1 cellular context compared by ENCODE assay signal in genomic region chr3:48432411-48433371, GRCh38.
A peak's percentile ranks its signal among the peaks of the same experiment; 100 is the strongest.
TF ChIP-seq lines count a peak whose summit lies in the region.

No MANE protein-coding gene starts in this region.

TF ChIP-seq in HepG2, 621 proteins besides CTCF, POLR2A, EP300 and RAD21 (continued from another document and continues in another):
- no peak for TF ChIP-seq TBP (CRISPR knock-in tag; IDR thresholded peaks at IDR 0.05)
- TF ChIP-seq MEIS1 (CRISPR knock-in tag; IDR thresholded peaks at IDR 0.05; ENCODE audit: borderline replicate concordance) = 0 out of 2 replicates have a peak, but pooled peaks have one; percentile 35
- no peak for TF ChIP-seq KDM3A (CRISPR knock-in tag; IDR thresholded peaks at IDR 0.05; ENCODE audit: low read depth)
- no peak for TF ChIP-seq ASH2L (IDR thresholded peaks at IDR 0.05; ENCODE audit: insufficient read length, low read depth, low read length)
- no peak for TF ChIP-seq TIGD3 (CRISPR knock-in tag; IDR thresholded peaks at IDR 0.05; ENCODE audit: borderline replicate concordance)
- no peak for TF ChIP-seq KMT2A (CRISPR knock-in tag; IDR thresholded peaks at IDR 0.05)
- no peak for TF ChIP-seq ZMAT5 (CRISPR knock-in tag; IDR thresholded peaks at IDR 0.05; ENCODE audit: borderline replicate concordance, low read depth)
- TF ChIP-seq ZNF367 (CRISPR knock-in tag; IDR thresholded peaks at IDR 0.05; ENCODE audit: borderline replicate concordance) = no peak
- TF ChIP-seq SMAD9 (CRISPR knock-in tag; IDR thresholded peaks at IDR 0.05) = no peak
- no peak for TF ChIP-seq USF2 (IDR thresholded peaks at IDR 0.05; ENCODE audit: low read depth, low read length)
- no peak for TF ChIP-seq USF2 (CRISPR knock-in tag; IDR thresholded peaks at IDR 0.05; ENCODE audit: borderline replicate concordance)
- 0 out of 2 replicates have a peak, but pooled peaks have one; percentile 25 for TF ChIP-seq ZBTB7A (CRISPR knock-in tag; IDR thresholded peaks at IDR 0.05)
- TF ChIP-seq ZC3H13 (CRISPR knock-in tag; IDR thresholded peaks at IDR 0.05) = no peak
- TF ChIP-seq MIER2 (CRISPR knock-in tag; IDR thresholded peaks at IDR 0.05) = no peak
- TF ChIP-seq HBP1 (CRISPR knock-in tag; IDR thresholded peaks at IDR 0.05; ENCODE audit: low read depth) = no peak
- no peak for TF ChIP-seq CREB3 (CRISPR knock-in tag; IDR thresholded peaks at IDR 0.05)
- TF ChIP-seq BORCS8-MEF2B (CRISPR knock-in tag; IDR thresholded peaks at IDR 0.05) = no peak
- no peak for TF ChIP-seq GTF3A (CRISPR knock-in tag; conservative IDR thresholded peaks at IDR 0.05)
- TF ChIP-seq ZNF10 (CRISPR knock-in tag; IDR thresholded peaks at IDR 0.05; ENCODE audit: borderline replicate concordance, low read depth) = no peak
- TF ChIP-seq TCF12 (IDR thresholded peaks at IDR 0.05) = no peak
- TF ChIP-seq TCF12 (CRISPR knock-in tag; IDR thresholded peaks at IDR 0.05) = no peak
- TF ChIP-seq ARID4A (CRISPR knock-in tag; IDR thresholded peaks at IDR 0.05; ENCODE audit: borderline replicate concordance) = no peak
- TF ChIP-seq FOXP1 (IDR thresholded peaks at IDR 0.05) = no peak
- TF ChIP-seq FOXP1 (CRISPR knock-in tag; IDR thresholded peaks at IDR 0.05) = no peak
- 0 out of 2 replicates have a peak, but pooled peaks have one; percentile 26 for TF ChIP-seq EEA1 (CRISPR knock-in tag; IDR thresholded peaks at IDR 0.05; ENCODE audit: borderline replicate concordance)
- no peak for TF ChIP-seq NFKBIZ (CRISPR knock-in tag; IDR thresholded peaks at IDR 0.05)
- no peak for TF ChIP-seq ZNF781 (CRISPR knock-in tag; IDR thresholded peaks at IDR 0.05; ENCODE audit: borderline replicate concordance, not compliant biosample characterization)
- no peak for TF ChIP-seq SRSF1 (optimal IDR thresholded peaks at IDR 0.05; ENCODE audit: low read depth, low read length)
- TF ChIP-seq NFYB (CRISPR knock-in tag; IDR thresholded peaks at IDR 0.05) = no peak
- TF ChIP-seq ZBTB40 (IDR thresholded peaks at IDR 0.05) = no peak
- no peak for TF ChIP-seq ZBTB40 (CRISPR knock-in tag; IDR thresholded peaks at IDR 0.05)
- TF ChIP-seq ZNF790 (CRISPR knock-in tag; IDR thresholded peaks at IDR 0.05; ENCODE audit: borderline replicate concordance) = no peak
- TF ChIP-seq NCOA1 (CRISPR knock-in tag; IDR thresholded peaks at IDR 0.05) = no peak
- no peak for TF ChIP-seq ZBTB33 (CRISPR knock-in tag; IDR thresholded peaks at IDR 0.05)
- TF ChIP-seq SP140L (CRISPR knock-in tag; IDR thresholded peaks at IDR 0.05; ENCODE audit: borderline replicate concordance) = no peak
- no peak for TF ChIP-seq SIN3B (IDR thresholded peaks at IDR 0.05; ENCODE audit: low read length)
- no peak for TF ChIP-seq ZNF24 (IDR thresholded peaks at IDR 0.05)
- TF ChIP-seq ZNF282 (IDR thresholded peaks at IDR 0.05; ENCODE audit: partially characterized antibody) = no peak
- TF ChIP-seq ZSCAN29 (CRISPR knock-in tag; conservative IDR thresholded peaks at IDR 0.05) = no peak
- TF ChIP-seq ZNF136 (CRISPR knock-in tag; IDR thresholded peaks at IDR 0.05; ENCODE audit: low read depth) = no peak
- no peak for TF ChIP-seq RFXANK (CRISPR knock-in tag; IDR thresholded peaks at IDR 0.05)
- no peak for TF ChIP-seq ZNF703 (CRISPR knock-in tag; IDR thresholded peaks at IDR 0.05; ENCODE audit: borderline replicate concordance)
